In the genomic region with DNA sequence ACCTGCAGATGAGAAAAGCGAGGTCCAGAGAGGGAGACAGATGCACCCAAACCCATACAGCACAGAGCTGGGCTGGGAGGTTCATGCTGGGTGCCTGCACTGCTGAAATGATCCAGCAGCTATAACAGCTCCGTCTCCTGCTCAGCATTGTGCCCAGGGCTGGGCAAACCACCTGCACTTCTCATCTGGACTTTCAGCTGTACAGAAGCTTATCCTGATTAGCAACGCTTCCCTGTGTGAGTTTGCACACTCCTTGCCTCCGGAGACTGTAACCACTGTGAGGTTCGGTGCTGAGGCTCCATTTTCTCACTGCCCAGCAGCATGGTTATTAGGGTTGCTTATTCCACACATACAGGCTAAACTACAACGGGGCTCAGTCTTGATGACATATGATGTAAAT, we compare ENCODE assay signal across 29 cellular contexts.
"Had no signal": no experiment of that assay in that cellular context is flagged by ENCODE, and none has a peak within 500 bp of the region (broad histone marks: within the 10 kb centered on the region; RNA-seq: fewer than 3 reads in every experiment).

No MANE protein-coding gene starts in this region.

- H3K4me3 ChIP-seq: PC-9, SJSA1 had no signal

- H2AFZ ChIP-seq: PC-9 had no signal

- H3K27me3 ChIP-seq: SJSA1 had no signal

- ATAC-seq: Panc1, Right ventricle myocardium inferior had no signal

- H3K36me3 ChIP-seq: SJSA1 had no signal

- DNase-seq: Karpas-422, MM.1S, MV-4-11, NCI-H1092, NCI-H1105, NCI-H1417 treated with DMSO at 0.1 percent for 48 hours, NCI-H1436 treated with DMSO at 0.1 percent for 48 hours, NCI-H1694 treated with DMSO at 0.1 percent for 48 hours, NCI-H187 treated with DMSO at 0.1 percent for 48 hours, NCI-H2029, NCI-H2081, NCI-H2171 treated with DMSO at 0.1 percent for 48 hours, NCI-H2227 treated with DMSO at 0.1 percent for 48 hours, NCI-H345, NCI-H446, NCI-H510A treated with DMSO at 0.1 percent for 48 hours, NCI-H524 treated with DMSO at 0.1 percent for 48 hours, NCI-H526 treated with DMSO at 0.1 percent for 48 hours, NCI-H774, PC-9, SHP77, SIG-M5, SK-N-SH, SW 1271 had no signal

- H3K9ac ChIP-seq: KMS-11, SK-N-SH had no signal

- H3K27ac ChIP-seq: KMS-11, PC-9, RWPE1, SJSA1 had no signal

- H3K9me3 ChIP-seq: SJSA1, SK-N-SH had no signal

- H3K4me2 ChIP-seq: KMS-11, PC-9, SK-N-SH had no signal
